In the genomic region with DNA sequence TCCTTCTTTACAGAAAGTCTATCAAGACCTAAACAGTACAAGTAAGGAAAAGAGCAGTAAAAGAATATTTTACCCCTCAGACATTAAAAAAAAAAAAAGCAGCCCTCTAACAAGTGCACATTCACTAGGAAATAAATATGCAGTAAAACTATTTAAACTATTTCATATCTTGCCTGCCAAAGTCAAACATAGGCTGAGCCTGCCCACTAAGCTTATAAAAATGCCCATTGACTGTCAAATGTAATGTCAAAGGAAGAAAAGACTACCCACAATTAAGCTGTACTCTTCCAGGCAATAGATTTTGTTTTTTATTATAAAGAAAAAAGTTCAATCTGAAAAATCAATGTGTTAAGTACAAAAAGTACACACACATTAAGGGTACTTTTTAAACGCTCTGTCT, we compare ENCODE assay signal across 16 cellular contexts. TPM values are rescaled to one million over a fixed set of nuclear protein-coding genes. Genes with fewer than 3 reads are reported as not detected.
DNase-seq lines count a peak whose midpoint lies in the region; ATAC-seq, FAIRE-seq and TF ChIP-seq lines count a peak whose summit lies in the region.
"Had no signal": no experiment of that assay in that cellular context is flagged by ENCODE, and none has a peak within 500 bp of the region (broad histone marks: within the 10 kb centered on the region; RNA-seq: fewer than 3 reads in every experiment).

No MANE protein-coding gene starts in this region.

- 88% methylated on average over 1 of the region's 1 CpG for WGBS in suprapubic skin

- peak; percentile 60 for FAIRE-seq in H54 (lab: Jason Lieb, UNC)
- FAIRE-seq: GM18507, H1 had no signal

- TF ChIP-seq POLR2A in H54 (IDR thresholded peaks at IDR 0.05; ENCODE audit: low read depth, low read length) (no peak), suprapubic skin (IDR thresholded peaks at IDR 0.05) (no peak)

- H3K36me3 ChIP-seq in suprapubic skin = peaks cover 8% of the 10 kb centered on the region

- DNase-seq in ACHN = peak; percentile 26
- DNase-seq in H54 (ENCODE audit: insufficient read length, low spot score) = no peak
- peak; percentile 28 for DNase-seq in astrocyte of the cerebellum (ENCODE audit: low read depth)
- DNase-seq in foreskin melanocyte = peak; percentile 42
- DNase-seq in suprapubic skin (ENCODE audit: low spot score in 2 of 2) = no peak
- no peak for DNase-seq in NK-92 (lab: John Stamatoyannopoulos, UW; ENCODE audit: unreplicated experiment)
- no peak for DNase-seq in 8988T
- DNase-seq: activated CD4-positive, CD25-positive, alpha-beta regulatory T cell; CD4-positive, alpha-beta memory T cell; foreskin keratinocyte; NCI-H1092 treated with DMSO at 0.1 percent for 48 hours; NCI-H748 treated with DMSO at 0.1 percent for 48 hours had no signal

- H3K4me1 ChIP-seq in suprapubic skin = no peaks in the 10 kb centered on the region
- H3K4me1 ChIP-seq: foreskin keratinocyte had no signal

- no peaks in the 10 kb centered on the region for H3K27me3 ChIP-seq in suprapubic skin
- H3K27me3 ChIP-seq: foreskin keratinocyte had no signal

- in situ Hi-C loops in ACHN (cut with HindIII; ENCODE audit: low pct_ligation_motif_present, low pct_unique_long_range_greater_than_20kb, low sequenced_read_pairs) = no loop called here
- in situ Hi-C loops in astrocyte of the cerebellum (cut with HindIII; ENCODE audit: low sequenced_read_pairs) = no loop called here

- H3K4me3 ChIP-seq in astrocyte of the cerebellum (ENCODE audit: low read depth, low read length) = no peak overlapping the region
- H3K4me3 ChIP-seq in suprapubic skin = no peak overlapping the region

- no peak for TF ChIP-seq EP300 in suprapubic skin (IDR thresholded peaks at IDR 0.05)

- no peaks in the 10 kb centered on the region for H3K9me3 ChIP-seq in suprapubic skin

- ATAC-seq in GM18909 (IDR thresholded peaks at IDR 0.05; ENCODE audit: poor library complexity, unreplicated experiment) = no peak
- ATAC-seq: foreskin keratinocyte; stimulated activated effector memory CD8-positive, alpha-beta T cell treated with anti-CD3 and anti-CD28 coated beads, Interleukin-12 subunit alpha, Interleukin-12 subunit beta, amount 100 ng/mL, for 72 hours had no signal

- TF ChIP-seq CTCF in astrocyte of the cerebellum (IDR thresholded peaks at IDR 0.05; ENCODE audit: low read depth, low read length, missing control alignments) = no peak
- TF ChIP-seq CTCF in suprapubic skin (IDR thresholded peaks at IDR 0.05) = no peak

- no peak overlapping the region for H3K27ac ChIP-seq in suprapubic skin
- H3K27ac ChIP-seq: foreskin keratinocyte had no signal

RNA-seq across cellular contexts. Expression of a gene that starts 11.8 kb away (rescaled TPM):
- total RNA-seq in suprapubic skin = 10 to 100 TPM; 11.6 to 24.9 (median 19.1) TPM

RNA-seq across cellular contexts. Expression of a gene that starts 37.4 kb away (rescaled TPM):
- under 1 TPM; 0.13 to 0.97 (median 0.66) TPM for total RNA-seq in suprapubic skin
- total RNA-seq: CD4-positive, alpha-beta memory T cell; H1 had no signal

Comparison
In these comparisons a context has a peak if more than half of its experiments do, and no peak if none do; other contexts are left out.
1. DNase-seq: peak in ACHN (single experiment), astrocyte of the cerebellum (single experiment) and foreskin melanocyte (single experiment); none in H54 (single experiment), suprapubic skin (0 of 2), NK-92 (single experiment) and 8988T (single experiment).